In genomic region chr16:82059161-82059982, GRCh38 we compare ENCODE assay signal across 17 cellular contexts. TPM values are rescaled to one million over a fixed set of nuclear protein-coding genes. Genes with fewer than 3 reads are reported as not detected.
"Had no signal": no experiment of that assay in that cellular context is flagged by ENCODE, and none has a peak within 500 bp of the region (broad histone marks: within the 10 kb centered on the region; RNA-seq: fewer than 3 reads in every experiment).

No MANE protein-coding gene starts in this region.

- DNase-seq: activated B cell treated with CpG ODN at 0.5 μM for 24 hours; activated CD4-positive, alpha-beta memory T cell treated with anti-CD3 and anti-CD28 coated beads for 36 hours; activated CD4-positive, alpha-beta T cell treated with anti-CD3 and anti-CD28 coated beads for 4 hours; amniotic stem cell; dermis blood vessel endothelial cell; effector memory CD8-positive, alpha-beta T cell; heart right ventricle; immature natural killer cell; occipital lobe; retina; stimulated activated CD4-positive, alpha-beta T cell treated with anti-CD3 and anti-CD28 coated beads, Interleukin-2, amount 100 ng/mL, for 24 hours; stimulated activated naive CD8-positive, alpha-beta T cell treated with anti-CD3 and anti-CD28 coated beads, Interleukin-15, Interleukin-2, amounts not matched to agents 100 U/mL and 50 U/mL, for 24 hours; substantia nigra; T-helper 9 cell had no signal

RNA-seq across cellular contexts. Expression of gene HSD17B2, which starts 24.3 kb away (rescaled TPM):
- total RNA-seq: activated B cell treated with CpG ODN at 0.5 μM for 24 hours; activated CD4-positive, alpha-beta memory T cell treated with anti-CD3 and anti-CD28 coated beads for 36 hours; cardiac muscle cell; heart right ventricle; posterior vena cava; skeletal muscle tissue had no signal
- polyA plus RNA-seq: cardiac muscle cell, immature natural killer cell had no signal

RNA-seq across cellular contexts. Expression of gene SDR42E1, which starts 48.1 kb away (rescaled TPM):
- total RNA-seq: occipital lobe had no signal
- polyA plus RNA-seq: cardiac muscle cell had no signal
